In the genomic region with DNA sequence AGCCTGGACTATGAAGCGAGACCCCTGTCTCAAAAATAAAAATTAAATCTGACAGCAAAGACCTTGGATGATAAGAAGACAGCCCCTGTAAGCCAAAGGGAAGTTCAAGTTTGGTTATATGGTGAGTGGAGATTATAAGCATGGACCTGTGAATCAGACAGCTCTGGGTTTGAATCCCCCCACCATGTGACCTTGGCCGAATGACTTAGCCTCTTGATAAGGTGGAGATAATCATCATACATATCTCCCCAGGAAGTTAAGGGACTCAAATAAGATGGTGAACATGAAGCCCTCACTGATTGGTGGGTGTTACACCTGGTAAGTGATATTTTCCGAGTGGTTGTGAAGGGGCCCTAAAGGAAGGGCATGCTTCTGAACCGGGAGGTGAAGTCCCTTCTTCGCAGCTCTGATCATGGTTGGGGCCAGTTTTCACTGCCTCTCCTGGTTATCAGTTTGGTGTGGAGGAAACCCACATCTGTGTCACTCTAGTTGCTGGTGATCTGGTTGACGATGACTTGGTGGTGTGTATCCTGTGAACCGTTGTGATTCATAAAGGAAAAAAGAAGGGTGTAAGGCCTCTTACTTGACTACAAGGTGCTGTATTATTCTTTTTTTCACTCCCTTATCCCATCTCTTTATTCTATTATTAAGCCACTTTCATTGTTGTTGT, we compare ENCODE assay signal across 15 cellular contexts.
DNase-seq lines count a peak whose midpoint lies in the region; ATAC-seq and TF ChIP-seq lines count a peak whose summit lies in the region.
"Had no signal": no experiment of that assay in that cellular context is flagged by ENCODE, and none has a peak within 500 bp of the region (broad histone marks: within the 10 kb centered on the region; RNA-seq: fewer than 3 reads in every experiment).

No MANE protein-coding gene starts in this region.

- no peaks in the 10 kb centered on the region for H3K9me3 Mint-ChIP-seq in endodermal cell
- H3K9me3 Mint-ChIP-seq: T-helper 1 cell treated with Interleukin-12 subunit alpha and Interleukin-12 subunit beta and Interleukin-4 antibody, amounts not matched to agents 30 μg/mL and 1 μg/mL, for 36 hours had no signal

- peaks cover 0 to 3% (median 0%) of the 10 kb centered on the region in 11 donors for H3K9me3 ChIP-seq in heart right ventricle
- no peaks in the 10 kb centered on the region for H3K9me3 ChIP-seq in right cardiac atrium (ENCODE audit: control insufficient read depth, low read length)
- no peaks in the 10 kb centered on the region for H3K9me3 ChIP-seq in body of pancreas
- no peaks in the 10 kb centered on the region for H3K9me3 ChIP-seq in osteoblast (ENCODE audit: low read depth, low read length)
- H3K9me3 ChIP-seq in transverse colon, result no peaks in the 10 kb centered on the region
- H3K9me3 ChIP-seq in endodermal cell (ENCODE audit: control insufficient read depth, low read length), result no peaks in the 10 kb centered on the region

- TF ChIP-seq EP300 in transverse colon (IDR thresholded peaks at IDR 0.05; ENCODE audit: low read depth), result no peak

- DNase-seq in heart right ventricle (no peak), right cardiac atrium (no peak), body of pancreas (no peak), osteoblast (ENCODE audit: insufficient read length, low spot score, missing footprints) (peak; percentile 67), transverse colon (no peak), NCI-H524 treated with DMSO at 0.1 percent for 48 hours (lab: John Stamatoyannopoulos, UW) (no peak), endodermal cell (no peak)
- DNase-seq in effector CD4-positive, alpha-beta T cell, result no peak
- DNase-seq: activated CD4-positive, CD25-positive, alpha-beta regulatory T cell treated with anti-CD3 and anti-CD28 coated beads, Interleukin-2, amount 50 U/mL, for 72 hours; central memory CD4-positive, alpha-beta T cell; GF-D8; kidney glomerular epithelial cell; NCI-H82; stimulated activated naive CD4-positive, alpha-beta T cell treated with Interleukin-2 at 50 U/mL for 16 hours had no signal

- ATAC-seq in heart right ventricle (no peak), right cardiac atrium (no peak), body of pancreas (no peak)

- no peaks in the 10 kb centered on the region for H4K20me1 ChIP-seq in osteoblast (ENCODE audit: insufficient read depth, low read length)

- H2AFZ ChIP-seq in osteoblast (ENCODE audit: low read length), result no peak overlapping the region

- H3K36me3 Mint-ChIP-seq in endodermal cell (ENCODE audit: low read depth), result peaks cover 31% of the 10 kb centered on the region

- H3K27me3 ChIP-seq in heart right ventricle (no peaks in the 10 kb centered on the region), right cardiac atrium (ENCODE audit: control insufficient read depth, insufficient read depth) (no peaks in the 10 kb centered on the region), body of pancreas (no peaks in the 10 kb centered on the region), osteoblast (ENCODE audit: insufficient read depth, low read length) (no peaks in the 10 kb centered on the region), transverse colon (no peaks in the 10 kb centered on the region), endodermal cell (ENCODE audit: control insufficient read depth, insufficient read depth, low read length, poor library complexity, severe bottlenecking) (no peaks in the 10 kb centered on the region)

- H3K4me1 ChIP-seq in heart right ventricle, result peaks cover 0 to 24% (median 15%) of the 10 kb centered on the region in 9 donors
- peaks cover 4% of the 10 kb centered on the region for H3K4me1 ChIP-seq in right cardiac atrium (ENCODE audit: control insufficient read depth, insufficient read depth, low read length)
- peaks cover 6% of the 10 kb centered on the region for H3K4me1 ChIP-seq in body of pancreas
- H3K4me1 ChIP-seq in osteoblast (ENCODE audit: insufficient read depth, low read length), result peaks cover 9% of the 10 kb centered on the region
- peaks cover 9 to 19% (median 16%) of the 10 kb centered on the region in 4 donors for H3K4me1 ChIP-seq in transverse colon
- H3K4me1 ChIP-seq in endodermal cell (ENCODE audit: control insufficient read depth, insufficient read depth, low read length), result no peaks in the 10 kb centered on the region

- H3K36me3 ChIP-seq in heart right ventricle, result peaks cover 0 to 33% (median 13%) of the 10 kb centered on the region in 9 donors
- peaks cover 0 to 4% of the 10 kb centered on the region in 2 donors for H3K36me3 ChIP-seq in body of pancreas (replicated peaks in 1 of 2; ENCODE audit: insufficient read depth in 1 of 2, low read depth in 2 of 2)
- H3K36me3 ChIP-seq in osteoblast (ENCODE audit: insufficient read depth, low read length), result peaks cover 3% of the 10 kb centered on the region
- H3K36me3 ChIP-seq in transverse colon, result peaks cover 0 to 11% (median 4%) of the 10 kb centered on the region in 4 donors
- H3K36me3 ChIP-seq in endodermal cell (ENCODE audit: control insufficient read depth, insufficient read depth, low read length), result peaks cover 18% of the 10 kb centered on the region

- H3K27ac Mint-ChIP-seq in endodermal cell, result no peak overlapping the region
- H3K27ac Mint-ChIP-seq: T-helper 1 cell treated with Interleukin-12 subunit alpha and Interleukin-12 subunit beta and Interleukin-4 antibody, amounts not matched to agents 30 μg/mL and 1 μg/mL, for 36 hours had no signal

- H3K27me3 Mint-ChIP-seq in endodermal cell (ENCODE audit: insufficient read depth), result no peaks in the 10 kb centered on the region

- in situ Hi-C loops in transverse colon (cut with MboI; ENCODE audit: low pct_ligation_motif_present in 1 of 4, low pct_unique_long_range_greater_than_20kb in 1 of 4, low sequenced_read_pairs in 3 of 4), result no loop called here

- WGBS in heart right ventricle, 2 donors, result 93 to 94% methylated on average over 7 of the region's 7 CpGs
- 93% methylated on average over 7 of the region's 7 CpGs for WGBS in right cardiac atrium
- 87 to 90% methylated on average over 7 of the region's 7 CpGs for WGBS in body of pancreas, 2 donors
- 92 to 94% methylated on average over 2 to 7 of the region's 7 CpGs for WGBS in transverse colon (ENCODE audit: low coverage in 1 of 2), 2 donors
- 95 to 100% methylated on average over 3 to 7 of the region's 7 CpGs for WGBS in endodermal cell (ENCODE audit: insufficient coverage in 1 of 2, insufficient read length in 1 of 2), 2 experiments

- no peaks in the 10 kb centered on the region for H3K79me2 ChIP-seq in osteoblast (ENCODE audit: insufficient read depth, low read length)

- H3K4me1 Mint-ChIP-seq in endodermal cell, result peaks cover 12% of the 10 kb centered on the region

- no peak overlapping the region for H3K9ac ChIP-seq in endodermal cell (ENCODE audit: extremely low read depth, low read length, poor library complexity, severe bottlenecking)

- intact Hi-C loops in heart right ventricle (cut with DNase I), result loop anchor here in 1 of 10 donors (5.0 kb wide), 1 partner anchor 38 kb away; no protein-coding TSS in a partner anchor
- intact Hi-C loops in right cardiac atrium (cut with DNase I), result loop anchor here in 1 of 4 donors (5.0 kb wide), 1 partner anchor 38 kb away; no protein-coding TSS in a partner anchor
- intact Hi-C loops in body of pancreas (cut with DNase I), result no loop called here
- intact Hi-C loops in transverse colon (cut with DNase I; ENCODE audit: low total_unique reads), result no loop called here

- TF ChIP-seq POLR2A in body of pancreas (IDR thresholded peaks at IDR 0.05) (no peak), transverse colon (IDR thresholded peaks at IDR 0.05) (no peak)

- H3K4me3 Mint-ChIP-seq in endodermal cell, result no peak overlapping the region
- H3K4me3 Mint-ChIP-seq: T-helper 1 cell treated with Interleukin-12 subunit alpha and Interleukin-12 subunit beta and Interleukin-4 antibody, amounts not matched to agents 30 μg/mL and 1 μg/mL, for 36 hours had no signal

- TF ChIP-seq CTCF in heart right ventricle (IDR thresholded peaks at IDR 0.05) (no peak), body of pancreas (IDR thresholded peaks at IDR 0.05) (no peak), osteoblast (IDR thresholded peaks at IDR 0.05; ENCODE audit: extremely low read depth, low read depth, low read length) (no peak), transverse colon (IDR thresholded peaks at IDR 0.05) (no peak), endodermal cell (conservative IDR thresholded peaks at IDR 0.05) (no peak)

- H3K4me3 ChIP-seq in heart right ventricle (no peak overlapping the region), right cardiac atrium (ENCODE audit: low read length) (no peak overlapping the region), body of pancreas (no peak overlapping the region), osteoblast (ENCODE audit: insufficient read depth, low read length) (no peak overlapping the region), transverse colon (no peak overlapping the region), endodermal cell (ENCODE audit: low read length) (no peak overlapping the region)

- no peak overlapping the region for H3K4me2 ChIP-seq in osteoblast (ENCODE audit: insufficient read depth, low read length)

- peak overlapping the region in 8 of 10 donors; percentile 68 to 91 (median 81) for H3K27ac ChIP-seq in heart right ventricle
- H3K27ac ChIP-seq in right cardiac atrium (ENCODE audit: low read length), result no peak overlapping the region
- H3K27ac ChIP-seq in body of pancreas, result peak overlapping the region in 3 of 4 donors; percentile 72 to 84 (median 77)
- no peak overlapping the region for H3K27ac ChIP-seq in osteoblast (ENCODE audit: low read depth, low read length)
- H3K27ac ChIP-seq in transverse colon, result peak overlapping the region in 3 of 4 donors; percentile 82 to 88 (median 87)
- H3K27ac ChIP-seq in endodermal cell (ENCODE audit: low read depth, low read length), result no peak overlapping the region

Comparison
In these comparisons a context has a peak if more than half of its experiments do, and no peak if none do; other contexts are left out.
1. H3K27ac ChIP-seq: peak in heart right ventricle (8 of 10), body of pancreas (3 of 4) and transverse colon (3 of 4); none in right cardiac atrium (single experiment), osteoblast (single experiment) and endodermal cell (single experiment).